Comparison of ENCODE assay signal across 18 cellular contexts in the genomic region with DNA sequence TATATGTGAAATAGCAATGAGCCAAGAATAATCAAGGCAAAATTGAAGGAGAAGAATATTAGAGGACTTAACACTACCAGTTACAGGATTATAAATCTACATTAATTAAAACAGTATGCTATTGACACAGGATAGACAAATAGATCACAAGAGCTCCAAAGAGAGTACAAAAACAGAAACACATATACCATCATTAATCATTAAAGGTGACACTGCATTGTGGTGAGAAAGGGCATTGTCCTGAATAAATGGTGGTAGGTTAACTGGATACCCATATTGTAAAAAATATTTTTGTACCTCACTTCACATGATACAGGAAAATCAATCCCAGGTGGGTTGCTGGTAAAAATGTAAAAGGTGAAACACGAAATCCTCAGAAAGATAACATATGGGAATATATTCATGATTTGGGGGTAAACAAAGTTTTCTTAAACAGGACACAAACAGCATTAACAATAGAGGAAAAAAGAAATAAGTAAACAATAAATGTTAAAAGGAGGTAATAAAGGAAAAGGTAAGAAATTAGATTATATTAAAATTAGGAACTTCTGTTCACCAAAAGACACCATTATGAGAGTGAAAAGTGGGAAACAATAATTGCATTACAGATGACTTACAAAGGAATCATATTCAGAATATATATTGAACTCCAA.
A peak's percentile ranks its signal among the peaks of the same experiment; 100 is the strongest.
DNase-seq lines count a peak whose midpoint lies in the region; ATAC-seq and TF ChIP-seq lines count a peak whose summit lies in the region.
"Had no signal": no experiment of that assay in that cellular context is flagged by ENCODE, and none has a peak within 500 bp of the region (broad histone marks: within the 10 kb centered on the region; RNA-seq: fewer than 3 reads in every experiment).

No MANE protein-coding gene starts in this region.

- H3F3A ChIP-seq in smooth muscle cell (ENCODE audit: low read depth): no peaks in the 10 kb centered on the region

- no peaks in the 10 kb centered on the region for H3K36me3 Mint-ChIP-seq in CD8-positive, alpha-beta memory T cell
- H3K36me3 Mint-ChIP-seq in stimulated activated naive B cell treated with anti-CD40 and anti-IgM and Interleukin-4, amounts not matched to agents 10 μg/mL and 1 μg/mL and 100 μg/mL, for 72 hours: peaks cover 0 to 3% of the 10 kb centered on the region in 2 donors
- H3K36me3 Mint-ChIP-seq: CD14-positive monocyte; CD4-positive, alpha-beta memory T cell; CD4-positive, CD25-positive, alpha-beta regulatory T cell had no signal

- no peak overlapping the region for H3K4me3 Mint-ChIP-seq in CD8-positive, alpha-beta memory T cell
- no peak overlapping the region for H3K4me3 Mint-ChIP-seq in stimulated activated naive B cell treated with anti-CD40 and anti-IgM and Interleukin-4, amounts not matched to agents 10 μg/mL and 1 μg/mL and 100 μg/mL, for 72 hours
- H3K4me3 Mint-ChIP-seq: CD14-positive monocyte; CD4-positive, alpha-beta memory T cell; CD4-positive, CD25-positive, alpha-beta regulatory T cell had no signal

- no peaks in the 10 kb centered on the region for H3K4me1 ChIP-seq in CD8-positive, alpha-beta memory T cell (ENCODE audit: insufficient read depth, low read length)
- H3K4me1 ChIP-seq in ascending aorta (peaks cover 9 to 16% of the 10 kb centered on the region in 2 donors), smooth muscle cell (ENCODE audit: low read depth) (no peaks in the 10 kb centered on the region)
- H3K4me1 ChIP-seq: BE2C, BLaER1, Caco-2 had no signal

- 70% methylated on average over 1 of the region's 1 CpG for WGBS in smooth muscle cell (ENCODE audit: low lambda C conversion rate)

- H3K27me3 ChIP-seq in CD8-positive, alpha-beta memory T cell (ENCODE audit: insufficient read depth, low read length, poor library complexity, severe bottlenecking): no peaks in the 10 kb centered on the region
- H3K27me3 ChIP-seq in ascending aorta: no peaks in the 10 kb centered on the region
- no peaks in the 10 kb centered on the region for H3K27me3 ChIP-seq in smooth muscle cell (ENCODE audit: low read depth)
- H3K27me3 ChIP-seq: BE2C, BLaER1 had no signal

- POLR2A ChIA-PET in CD8-positive, alpha-beta memory T cell (lab: Charles Lee): no interaction called here
- POLR2A ChIA-PET in HEK293T (lab: Yijun Ruan, JAX): no interaction called here

- no peaks in the 10 kb centered on the region for H3K79me2 ChIP-seq in smooth muscle cell (ENCODE audit: low read depth)

- H3K36me3 ChIP-seq in CD8-positive, alpha-beta memory T cell (ENCODE audit: insufficient read depth, low read length): no peaks in the 10 kb centered on the region
- H3K36me3 ChIP-seq in ascending aorta (no peaks in the 10 kb centered on the region), smooth muscle cell (ENCODE audit: low read depth) (no peaks in the 10 kb centered on the region)
- H3K36me3 ChIP-seq: BE2C, BLaER1 had no signal

- CTCF ChIA-PET in CD8-positive, alpha-beta memory T cell (lab: Charles Lee): no interaction called here
- CTCF ChIA-PET in HEK293T (lab: Yijun Ruan, JAX): interaction anchor here (0.5 kb wide), 1 partner anchor 69 kb away, joined by 3 read pairs; no protein-coding TSS in a partner anchor

- TF ChIP-seq CTCF in ascending aorta (IDR thresholded peaks at IDR 0.05): no peak
- no peak for TF ChIP-seq CTCF in smooth muscle cell (IDR thresholded peaks at IDR 0.05; ENCODE audit: borderline replicate concordance, insufficient read depth, poor library complexity, severe bottlenecking)

- H4K20me1 ChIP-seq in smooth muscle cell (ENCODE audit: low read depth): no peaks in the 10 kb centered on the region
- H4K20me1 ChIP-seq: BLaER1 had no signal

- no peak overlapping the region for H3K9ac ChIP-seq in smooth muscle cell (ENCODE audit: low read depth)
- H3K9ac ChIP-seq: BLaER1 had no signal

- no peak overlapping the region for H2AFZ ChIP-seq in smooth muscle cell (ENCODE audit: low read depth)

- no peaks in the 10 kb centered on the region for H3K4me1 Mint-ChIP-seq in CD8-positive, alpha-beta memory T cell
- H3K4me1 Mint-ChIP-seq in stimulated activated naive B cell treated with anti-CD40 and anti-IgM and Interleukin-4, amounts not matched to agents 10 μg/mL and 1 μg/mL and 100 μg/mL, for 72 hours: no peaks in the 10 kb centered on the region
- H3K4me1 Mint-ChIP-seq: CD14-positive monocyte; CD4-positive, alpha-beta memory T cell; CD4-positive, CD25-positive, alpha-beta regulatory T cell had no signal

- peaks cover 0 to 1% (median 0%) of the 10 kb centered on the region in 5 donors for H3K9me3 Mint-ChIP-seq in CD8-positive, alpha-beta memory T cell
- H3K9me3 Mint-ChIP-seq in stimulated activated naive B cell treated with anti-CD40 and anti-IgM and Interleukin-4, amounts not matched to agents 10 μg/mL and 1 μg/mL and 100 μg/mL, for 72 hours: no peaks in the 10 kb centered on the region

- no peak overlapping the region for H3K4me3 ChIP-seq in CD8-positive, alpha-beta memory T cell (ENCODE audit: low read length)
- no peak overlapping the region for H3K4me3 ChIP-seq in ascending aorta
- H3K4me3 ChIP-seq in smooth muscle cell: no peak overlapping the region
- H3K4me3 ChIP-seq: BLaER1 had no signal

- H3K4me2 ChIP-seq in smooth muscle cell: no peak overlapping the region
- H3K4me2 ChIP-seq: BLaER1 had no signal

- H3K9me3 ChIP-seq in CD8-positive, alpha-beta memory T cell (ENCODE audit: low read length): no peaks in the 10 kb centered on the region
- H3K9me3 ChIP-seq in ascending aorta (no peaks in the 10 kb centered on the region), smooth muscle cell (replicated peaks; ENCODE audit: low read depth) (no peaks in the 10 kb centered on the region)
- H3K9me3 ChIP-seq: BE2C, BLaER1, Caco-2 had no signal

- peaks cover 0 to 1% of the 10 kb centered on the region in 2 donors for H3K27me3 Mint-ChIP-seq in CD8-positive, alpha-beta memory T cell
- H3K27me3 Mint-ChIP-seq in stimulated activated naive B cell treated with anti-CD40 and anti-IgM and Interleukin-4, amounts not matched to agents 10 μg/mL and 1 μg/mL and 100 μg/mL, for 72 hours: no peaks in the 10 kb centered on the region
- H3K27me3 Mint-ChIP-seq: CD4-positive, alpha-beta memory T cell; CD4-positive, CD25-positive, alpha-beta regulatory T cell had no signal

- no peak for ATAC-seq in stimulated activated naive B cell treated with anti-CD40 and anti-IgM and Interleukin-4, amounts not matched to agents 10 μg/mL and 1 μg/mL and 100 μg/mL, for 72 hours (replicated peaks)

- H3K27ac Mint-ChIP-seq in CD8-positive, alpha-beta memory T cell: no peak overlapping the region
- no peak overlapping the region for H3K27ac Mint-ChIP-seq in stimulated activated naive B cell treated with anti-CD40 and anti-IgM and Interleukin-4, amounts not matched to agents 10 μg/mL and 1 μg/mL and 100 μg/mL, for 72 hours
- H3K27ac Mint-ChIP-seq: CD14-positive monocyte; CD4-positive, alpha-beta memory T cell; CD4-positive, CD25-positive, alpha-beta regulatory T cell had no signal

- no peak for DNase-seq in CD8-positive, alpha-beta memory T cell
- no peak for DNase-seq in HEK293T (ENCODE audit: extremely low spot score)
- DNase-seq in ascending aorta (ENCODE audit: low spot score in 2 of 2): no peak
- no peak for DNase-seq in stimulated activated naive B cell treated with anti-CD40 and anti-IgM and Interleukin-4, amounts not matched to agents 10 μg/mL and 1 μg/mL and 100 μg/mL, for 72 hours
- DNase-seq in smooth muscle cell (lab: John Stamatoyannopoulos, UW; ENCODE audit: unreplicated experiment): no peak
- no peak for DNase-seq in cortex of kidney (lab: John Stamatoyannopoulos, UW)
- DNase-seq: 8988T; ACHN; BE2C; C1 segment of cervical spinal cord; Caco-2; Calu3; CD4-positive, alpha-beta memory T cell; CD4-positive, CD25-positive, alpha-beta regulatory T cell; DMS79 treated with DMSO at 0.1 percent for 48 hours; GF-D8 had no signal

- H3K27ac ChIP-seq in CD8-positive, alpha-beta memory T cell (ENCODE audit: low read depth, low read length): peak overlapping the region; percentile 55
- H3K27ac ChIP-seq in ascending aorta (peak overlapping the region; percentile 74 to 89), smooth muscle cell (ENCODE audit: low read depth) (no peak overlapping the region)
- H3K27ac ChIP-seq: BLaER1 had no signal

- intact Hi-C loops in ascending aorta (cut with DNase I): no loop called here

TF ChIP-seq in HEK293T, 16 proteins besides CTCF, POLR2A, EP300 and RAD21:
- TF ChIP-seq, protein P1, sequence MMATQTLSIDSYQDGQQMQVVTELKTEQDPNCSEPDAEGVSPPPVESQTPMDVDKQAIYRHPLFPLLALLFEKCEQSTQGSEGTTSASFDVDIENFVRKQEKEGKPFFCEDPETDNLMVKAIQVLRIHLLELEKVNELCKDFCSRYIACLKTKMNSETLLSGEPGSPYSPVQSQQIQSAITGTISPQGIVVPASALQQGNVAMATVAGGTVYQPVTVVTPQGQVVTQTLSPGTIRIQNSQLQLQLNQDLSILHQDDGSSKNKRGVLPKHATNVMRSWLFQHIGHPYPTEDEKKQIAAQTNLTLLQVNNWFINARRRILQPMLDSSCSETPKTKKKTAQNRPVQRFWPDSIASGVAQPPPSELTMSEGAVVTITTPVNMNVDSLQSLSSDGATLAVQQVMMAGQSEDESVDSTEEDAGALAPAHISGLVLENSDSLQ (IDR thresholded peaks at IDR 0.05): peak; percentile 58
- TF ChIP-seq BHLHE40 (IDR thresholded peaks at IDR 0.05; ENCODE audit: borderline replicate concordance): no peak
